In the genomic region with DNA sequence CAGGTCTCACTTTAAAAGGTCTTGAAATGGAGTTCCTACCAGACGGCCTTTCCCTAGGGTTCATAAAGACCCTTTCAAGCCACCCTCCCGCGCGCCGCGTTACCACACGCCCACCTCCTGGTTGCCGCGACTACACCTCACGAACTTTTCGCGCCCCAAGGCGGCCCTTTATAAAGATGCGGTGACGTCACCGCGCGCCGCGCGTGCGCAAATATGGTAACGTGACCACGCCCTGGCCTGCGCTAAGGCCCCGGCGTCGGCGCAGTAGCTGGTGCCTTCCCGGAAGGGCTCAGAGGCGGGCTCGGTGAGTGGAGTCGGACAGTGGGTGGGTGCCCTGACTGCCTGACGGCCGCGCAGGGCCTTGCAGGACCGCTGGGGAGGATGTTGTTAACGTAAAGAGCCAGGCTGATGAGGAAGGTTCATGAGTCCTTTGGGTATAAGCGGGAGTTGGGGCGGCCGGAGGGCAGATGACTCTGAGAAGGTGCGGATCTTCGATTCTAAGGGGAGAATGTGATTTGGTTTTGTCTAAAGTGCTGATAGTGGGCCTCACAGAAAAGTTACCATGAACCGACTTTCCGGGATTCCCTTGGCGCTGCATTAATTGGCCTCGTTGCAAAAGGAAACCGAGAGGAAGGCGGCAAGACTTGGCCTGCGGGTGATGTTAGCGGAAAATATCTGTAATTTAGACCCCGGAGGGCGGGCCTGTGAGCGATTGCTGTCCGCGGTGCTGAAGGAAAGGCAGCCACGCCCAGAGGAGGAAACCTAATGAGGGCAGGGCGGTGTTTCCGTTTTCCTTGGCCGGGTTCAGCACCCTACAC, we compare ENCODE assay signal across 1 cellular context.
A peak's percentile ranks its signal among the peaks of the same experiment; 100 is the strongest.
TF ChIP-seq lines count a peak whose summit lies in the region.

No MANE protein-coding gene starts in this region.

TF ChIP-seq in A549, 52 proteins besides CTCF, POLR2A, EP300 and RAD21 (continued from another document):
- TF ChIP-seq, protein P1, sequence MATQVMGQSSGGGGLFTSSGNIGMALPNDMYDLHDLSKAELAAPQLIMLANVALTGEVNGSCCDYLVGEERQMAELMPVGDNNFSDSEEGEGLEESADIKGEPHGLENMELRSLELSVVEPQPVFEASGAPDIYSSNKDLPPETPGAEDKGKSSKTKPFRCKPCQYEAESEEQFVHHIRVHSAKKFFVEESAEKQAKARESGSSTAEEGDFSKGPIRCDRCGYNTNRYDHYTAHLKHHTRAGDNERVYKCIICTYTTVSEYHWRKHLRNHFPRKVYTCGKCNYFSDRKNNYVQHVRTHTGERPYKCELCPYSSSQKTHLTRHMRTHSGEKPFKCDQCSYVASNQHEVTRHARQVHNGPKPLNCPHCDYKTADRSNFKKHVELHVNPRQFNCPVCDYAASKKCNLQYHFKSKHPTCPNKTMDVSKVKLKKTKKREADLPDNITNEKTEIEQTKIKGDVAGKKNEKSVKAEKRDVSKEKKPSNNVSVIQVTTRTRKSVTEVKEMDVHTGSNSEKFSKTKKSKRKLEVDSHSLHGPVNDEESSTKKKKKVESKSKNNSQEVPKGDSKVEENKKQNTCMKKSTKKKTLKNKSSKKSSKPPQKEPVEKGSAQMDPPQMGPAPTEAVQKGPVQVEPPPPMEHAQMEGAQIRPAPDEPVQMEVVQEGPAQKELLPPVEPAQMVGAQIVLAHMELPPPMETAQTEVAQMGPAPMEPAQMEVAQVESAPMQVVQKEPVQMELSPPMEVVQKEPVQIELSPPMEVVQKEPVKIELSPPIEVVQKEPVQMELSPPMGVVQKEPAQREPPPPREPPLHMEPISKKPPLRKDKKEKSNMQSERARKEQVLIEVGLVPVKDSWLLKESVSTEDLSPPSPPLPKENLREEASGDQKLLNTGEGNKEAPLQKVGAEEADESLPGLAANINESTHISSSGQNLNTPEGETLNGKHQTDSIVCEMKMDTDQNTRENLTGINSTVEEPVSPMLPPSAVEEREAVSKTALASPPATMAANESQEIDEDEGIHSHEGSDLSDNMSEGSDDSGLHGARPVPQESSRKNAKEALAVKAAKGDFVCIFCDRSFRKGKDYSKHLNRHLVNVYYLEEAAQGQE (IDR thresholded peaks at IDR 0.05), result peak; percentile 98
- 0 out of 5 replicates have a peak, but pooled peaks of 1 of the 2 experiments have one; percentile 35 for TF ChIP-seq JUN (IDR thresholded peaks at IDR 0.05)
